ENCODE assay signal across 8 cellular contexts in the genomic region with DNA sequence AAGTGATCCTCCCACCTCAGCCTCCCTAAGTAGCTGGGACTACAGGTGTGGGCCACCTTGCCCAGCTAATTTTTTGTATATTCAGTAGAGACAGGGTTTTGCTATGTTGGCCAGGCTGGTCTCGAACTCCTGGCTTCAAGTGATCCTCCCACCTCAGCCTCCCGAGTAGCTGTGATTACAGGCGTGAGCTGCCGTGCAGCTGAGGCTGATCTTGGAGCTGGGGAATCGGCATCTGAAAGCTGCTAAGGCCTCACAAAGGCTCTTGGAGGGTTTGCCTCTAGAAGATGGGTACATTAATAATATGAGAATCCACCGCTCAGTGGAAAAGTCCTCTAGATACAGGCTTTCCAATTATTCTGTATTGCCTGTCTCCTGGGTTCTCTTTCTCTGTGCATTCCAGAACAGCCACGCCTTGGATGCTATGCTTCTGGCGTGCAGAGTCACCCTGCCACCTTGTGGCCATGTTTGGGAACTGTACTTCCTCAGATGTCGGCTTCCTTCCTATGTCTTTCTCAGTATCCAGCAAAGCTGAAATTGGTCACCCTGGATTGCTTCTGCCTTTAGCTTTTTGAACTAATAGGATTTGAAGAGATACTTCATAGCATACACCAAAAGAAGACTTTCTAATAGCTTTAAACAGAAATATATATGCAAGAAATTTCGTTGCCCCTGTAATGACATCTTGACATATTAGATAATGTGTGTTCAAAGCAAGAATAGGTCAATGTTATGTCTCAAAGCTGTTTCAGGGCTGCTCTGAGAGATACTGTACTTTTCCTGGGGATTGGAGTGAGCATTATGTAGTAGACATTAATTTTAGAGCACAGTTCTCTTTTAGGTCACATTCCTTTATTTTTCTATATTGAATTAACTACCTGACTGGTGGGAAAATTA. TPM values are rescaled to one million over a fixed set of nuclear protein-coding genes. Genes with fewer than 3 reads are reported as not detected.
A peak's percentile ranks its signal among the peaks of the same experiment; 100 is the strongest.
DNase-seq lines count a peak whose midpoint lies in the region; ATAC-seq and TF ChIP-seq lines count a peak whose summit lies in the region.

No MANE protein-coding gene starts in this region.

- no peak overlapping the region for H2AFZ ChIP-seq in KMS-11 (ENCODE audit: low read depth)

- H3K27me3 ChIP-seq in KMS-11 (ENCODE audit: insufficient read depth, low read depth) (no peaks in the 10 kb centered on the region), testis (no peaks in the 10 kb centered on the region)

- H3K36me3 ChIP-seq in KMS-11 (ENCODE audit: insufficient read depth), result no peaks in the 10 kb centered on the region
- no peaks in the 10 kb centered on the region for H3K36me3 ChIP-seq in testis (ENCODE audit: low read depth, missing control alignments)

- no peaks in the 10 kb centered on the region for H3K9me3 ChIP-seq in testis

- no peaks in the 10 kb centered on the region for H3K79me2 ChIP-seq in KMS-11 (ENCODE audit: insufficient read depth, low read depth)

- TF ChIP-seq CTCF in KMS-11 (conservative IDR thresholded peaks at IDR 0.05; ENCODE audit: low read depth, low read length) (peak; percentile 72), fibroblast of pulmonary artery (IDR thresholded peaks at IDR 0.05; ENCODE audit: low read length, missing control alignments) (peak; percentile 97), testis (IDR thresholded peaks at IDR 0.05) (peak; percentile 92 to 95 (median 93))

- DNase-seq in DMS114 treated with DMSO at 0.1 percent for 48 hours (lab: John Stamatoyannopoulos, UW; ENCODE audit: unreplicated experiment) (peak; percentile 38), RKO (ENCODE audit: low spot score) (peak; percentile 76), fibroblast of pulmonary artery (ENCODE audit: low read depth) (peak; percentile 90), non-pigmented ciliary epithelial cell (ENCODE audit: low read depth) (peak; percentile 45), testis (peak; percentile 91)
- DNase-seq in activated T-cell treated with anti-CD3 and anti-CD28 coated beads, Interleukin-2, amount 50 U/mL, for 48 hours, result peak; percentile 80 to 85

- no peak for TF ChIP-seq POLR2A in testis (IDR thresholded peaks at IDR 0.05)

- no peak overlapping the region for H3K9ac ChIP-seq in KMS-11

- H3K27ac ChIP-seq in KMS-11 (no peak overlapping the region), testis (no peak overlapping the region)

- WGBS in testis, 2 donors, result 42 to 49% methylated on average over 8 to 10 of the region's 10 CpGs

- H3K4me3 ChIP-seq in KMS-11 (IDR thresholded peaks at IDR 0.05; ENCODE audit: insufficient read depth, low read depth, low read length) (no peak overlapping the region), fibroblast of pulmonary artery (replicated peaks; ENCODE audit: low read depth, low read length) (no peak overlapping the region), testis (no peak overlapping the region)

- ATAC-seq in GM21526 (IDR thresholded peaks at IDR 0.05; ENCODE audit: low FRiP score, unreplicated experiment), result peak; percentile 84

- H4K20me1 ChIP-seq in KMS-11 (ENCODE audit: insufficient read depth), result no peaks in the 10 kb centered on the region

- intact Hi-C loops in testis (cut with DNase I; ENCODE audit: low total_unique reads), result loop anchor here (5.0 kb wide), 1 partner anchor 375 kb away; no protein-coding TSS in a partner anchor

- H3K4me1 ChIP-seq in KMS-11 (ENCODE audit: low read depth, poor library complexity, severe bottlenecking), result no peaks in the 10 kb centered on the region
- H3K4me1 ChIP-seq in testis, result no peaks in the 10 kb centered on the region

- no peak overlapping the region for H3K4me2 ChIP-seq in KMS-11

RNA-seq across cellular contexts. Expression of a gene that starts 25.1 kb away (rescaled TPM):
- total RNA-seq in testis, result 10 to 100 TPM in 1 of 2 donors, 1 to 10 TPM in 1; 8.9 to 17.3 TPM
- polyA plus RNA-seq in testis (ENCODE audit: insufficient read depth, low read depth, low replicate concordance), result 13.7 TPM

Comparison
In these comparisons a context has a peak if more than half of its experiments do, and no peak if none do; other contexts are left out.
1. DNase-seq: peak in every context shown above with its lines; median percentile 91 in testis; 90 in fibroblast of pulmonary artery; 82 in activated T-cell treated with anti-CD3 and anti-CD28 coated beads, Interleukin-2, amount 50 U/mL, for 48 hours; 76 in RKO; 45 in non-pigmented ciliary epithelial cell; 38 in DMS114 treated with DMSO at 0.1 percent for 48 hours.